Comparison of ENCODE assay signal across 38 cellular contexts in genomic region chr5:163352531-163352930, GRCh38.
"Had no signal": no experiment of that assay in that cellular context is flagged by ENCODE, and none has a peak within 500 bp of the region (broad histone marks: within the 10 kb centered on the region; RNA-seq: fewer than 3 reads in every experiment).

No MANE protein-coding gene starts in this region.

- DNase-seq: activated effector memory CD4-positive, alpha-beta T cell treated with anti-CD3 and anti-CD28 coated beads, Interleukin-2, amount 50 U/mL, for 16 hours; activated effector memory CD4-positive, alpha-beta T cell treated with Interleukin-2 at 50 U/mL for 16 hours; activated gamma-delta T cell; activated gamma-delta T cell treated with Interleukin-2 at 50 U/mL for 16 hours; activated naive CD4-positive, alpha-beta T cell; activated naive CD4-positive, alpha-beta T cell treated with anti-CD3 and anti-CD28 coated beads for 36 hours; activated naive CD4-positive, alpha-beta T cell treated with anti-CD3 and anti-CD28 coated beads, Interleukin-2, amount 10 ng/mL, durations not matched to agents 7 days and 5 days; activated naive CD4-positive, alpha-beta T cell treated with anti-CD3 and anti-CD28 coated beads, Interleukin-2, amount 50 U/mL, for 16 hours; activated naive CD4-positive, alpha-beta T cell treated with Interleukin-2 at 50 U/mL for 16 hours; activated naive CD8-positive, alpha-beta T cell treated with anti-CD3 and anti-CD28 coated beads for 36 hours; activated naive CD8-positive, alpha-beta T cell treated with anti-CD3 and anti-CD28 coated beads, Interleukin-2, amount 10 ng/mL, durations not matched to agents 7 days and 5 days; activated naive CD8-positive, alpha-beta T cell treated with anti-CD3 and anti-CD28 coated beads, Interleukin-2, amount 50 U/mL, for 24 hours; activated T-cell treated with anti-CD3 and anti-CD28 coated beads, Interleukin-2, amount 50 U/mL, for 4 hours; activated T-cell treated with anti-CD3 and anti-CD28 coated beads, Interleukin-2, amount 50 U/mL, for 48 hours; activated T-cell treated with anti-CD3 and anti-CD28 coated beads, Interleukin-2, amount 50 U/mL, for 72 hours; adrenal gland; amniotic stem cell; amygdala; anterior cingulate cortex; aorta; body of pancreas; brain microvascular endothelial cell; central memory CD4-positive, alpha-beta T cell; cerebellar nuclear complex; colonic mucosa had no signal

- H3K4me1 ChIP-seq: adrenal gland, ascending aorta, body of pancreas, breast epithelium, colonic mucosa had no signal

- H3K27ac Mint-ChIP-seq: activated naive CD4-positive, alpha-beta T cell treated with anti-CD3 and anti-CD28 coated beads for 36 hours; activated naive CD4-positive, alpha-beta T cell treated with anti-CD3 and anti-CD28 coated beads, Interleukin-2, amount 10 ng/mL, durations not matched to agents 7 days and 5 days; activated naive CD4-positive, alpha-beta T cell treated with anti-CD3 and anti-CD28 coated beads, Interleukin-2, amount 50 U/mL, for 24 hours; activated naive CD4-positive, alpha-beta T cell treated with anti-CD3 and anti-CD28 coated beads, Interleukin-2, amount 50 U/mL, for 72 hours; activated naive CD8-positive, alpha-beta T cell; activated naive CD8-positive, alpha-beta T cell treated with anti-CD3 and anti-CD28 coated beads for 36 hours; activated naive CD8-positive, alpha-beta T cell treated with anti-CD3 and anti-CD28 coated beads, Interleukin-2, amount 10 ng/mL, durations not matched to agents 7 days and 5 days; activated naive CD8-positive, alpha-beta T cell treated with anti-CD3 and anti-CD28 coated beads, Interleukin-2, amount 50 U/mL, for 24 hours; activated T-cell treated with anti-CD3 and anti-CD28 coated beads, Interleukin-2, amount 50 U/mL, for 72 hours; activated T-helper 1 cell treated with anti-CD3 and anti-CD28 coated beads, Interleukin-12 subunit alpha, Interleukin-12 subunit beta, Interleukin-2, Interleukin-4 antibody, amounts not matched to agents 30 ng/mL and 10 ng/mL and 1 ng/mL, durations not matched to agents 14 hours and 24 hours and 36 hours; activated T-helper 17 cell treated with anti-CD3 and anti-CD28 coated beads, Interleukin-2, amount 50 U/mL, for 72 hours; brain had no signal

- H3K4me1 Mint-ChIP-seq: activated naive CD4-positive, alpha-beta T cell treated with anti-CD3 and anti-CD28 coated beads, Interleukin-2, amount 10 ng/mL, durations not matched to agents 7 days and 5 days; activated naive CD4-positive, alpha-beta T cell treated with anti-CD3 and anti-CD28 coated beads, Interleukin-2, amount 50 U/mL, for 24 hours; activated naive CD8-positive, alpha-beta T cell treated with anti-CD3 and anti-CD28 coated beads for 36 hours; activated naive CD8-positive, alpha-beta T cell treated with anti-CD3 and anti-CD28 coated beads, Interleukin-2, amount 10 ng/mL, durations not matched to agents 7 days and 5 days; activated naive CD8-positive, alpha-beta T cell treated with anti-CD3 and anti-CD28 coated beads, Interleukin-2, amount 50 U/mL, for 24 hours; activated T-helper 17 cell treated with anti-CD3 and anti-CD28 coated beads, Interleukin-2, amount 50 U/mL, for 72 hours; central memory CD8-positive, alpha-beta T cell had no signal

- FAIRE-seq: astrocyte, bronchial epithelial cell, colon had no signal

- H3K36me3 Mint-ChIP-seq: activated naive CD4-positive, alpha-beta T cell treated with anti-CD3 and anti-CD28 coated beads, Interleukin-2, amount 10 ng/mL, durations not matched to agents 7 days and 5 days; activated naive CD4-positive, alpha-beta T cell treated with anti-CD3 and anti-CD28 coated beads, Interleukin-2, amount 50 U/mL, for 24 hours; activated naive CD4-positive, alpha-beta T cell treated with anti-CD3 and anti-CD28 coated beads, Interleukin-2, amount 50 U/mL, for 72 hours; activated naive CD8-positive, alpha-beta T cell; activated naive CD8-positive, alpha-beta T cell treated with anti-CD3 and anti-CD28 coated beads for 36 hours; activated naive CD8-positive, alpha-beta T cell treated with anti-CD3 and anti-CD28 coated beads, Interleukin-2, amount 10 ng/mL, durations not matched to agents 7 days and 5 days; brain had no signal

- H3K27me3 ChIP-seq: adrenal gland, ascending aorta, body of pancreas, brain microvascular endothelial cell, breast epithelium, cardiac muscle cell, colonic mucosa had no signal

- H3K9me3 ChIP-seq: adrenal gland, ascending aorta, body of pancreas, breast epithelium, colonic mucosa had no signal

- H3K36me3 ChIP-seq: adrenal gland, ascending aorta, brain microvascular endothelial cell, breast epithelium, cardiac muscle cell, colonic mucosa had no signal

- H3K4me3 ChIP-seq: adrenal gland, ascending aorta, body of pancreas, breast epithelium, cardiac muscle cell, colonic mucosa had no signal

- H3K27ac ChIP-seq: adrenal gland, ascending aorta, body of pancreas, brain microvascular endothelial cell, breast epithelium, cardiac muscle cell, colonic mucosa had no signal

- H3K4me3 Mint-ChIP-seq: activated naive CD4-positive, alpha-beta T cell treated with anti-CD3 and anti-CD28 coated beads for 36 hours; activated naive CD4-positive, alpha-beta T cell treated with anti-CD3 and anti-CD28 coated beads, Interleukin-2, amount 10 ng/mL, durations not matched to agents 7 days and 5 days; activated naive CD4-positive, alpha-beta T cell treated with anti-CD3 and anti-CD28 coated beads, Interleukin-2, amount 50 U/mL, for 24 hours; activated naive CD8-positive, alpha-beta T cell; activated naive CD8-positive, alpha-beta T cell treated with anti-CD3 and anti-CD28 coated beads for 36 hours; activated naive CD8-positive, alpha-beta T cell treated with anti-CD3 and anti-CD28 coated beads, Interleukin-2, amount 10 ng/mL, durations not matched to agents 7 days and 5 days; activated naive CD8-positive, alpha-beta T cell treated with anti-CD3 and anti-CD28 coated beads, Interleukin-2, amount 50 U/mL, for 24 hours; activated T-cell treated with anti-CD3 and anti-CD28 coated beads, Interleukin-2, amount 50 U/mL, for 4 hours; activated T-cell treated with anti-CD3 and anti-CD28 coated beads, Interleukin-2, amount 50 U/mL, for 72 hours; activated T-helper 1 cell treated with anti-CD3 and anti-CD28 coated beads, Interleukin-12 subunit alpha, Interleukin-12 subunit beta, Interleukin-2, Interleukin-4 antibody, amounts not matched to agents 30 ng/mL and 10 ng/mL and 1 ng/mL, durations not matched to agents 14 hours and 24 hours and 36 hours; activated T-helper 17 cell treated with anti-CD3 and anti-CD28 coated beads, Interleukin-2, amount 50 U/mL, for 72 hours; brain; central memory CD8-positive, alpha-beta T cell had no signal

- H3K27me3 Mint-ChIP-seq: activated naive CD4-positive, alpha-beta T cell treated with anti-CD3 and anti-CD28 coated beads, Interleukin-2, amount 10 ng/mL, durations not matched to agents 7 days and 5 days; activated naive CD8-positive, alpha-beta T cell treated with anti-CD3 and anti-CD28 coated beads, Interleukin-2, amount 50 U/mL, for 24 hours; brain had no signal

- H3K9me3 Mint-ChIP-seq: activated naive CD4-positive, alpha-beta T cell treated with anti-CD3 and anti-CD28 coated beads for 36 hours; activated naive CD4-positive, alpha-beta T cell treated with anti-CD3 and anti-CD28 coated beads, Interleukin-2, amount 10 ng/mL, durations not matched to agents 7 days and 5 days; activated naive CD4-positive, alpha-beta T cell treated with anti-CD3 and anti-CD28 coated beads, Interleukin-2, amount 50 U/mL, for 24 hours; activated naive CD4-positive, alpha-beta T cell treated with anti-CD3 and anti-CD28 coated beads, Interleukin-2, amount 50 U/mL, for 72 hours; activated naive CD8-positive, alpha-beta T cell treated with anti-CD3 and anti-CD28 coated beads for 36 hours; activated naive CD8-positive, alpha-beta T cell treated with anti-CD3 and anti-CD28 coated beads, Interleukin-2, amount 10 ng/mL, durations not matched to agents 7 days and 5 days; activated naive CD8-positive, alpha-beta T cell treated with anti-CD3 and anti-CD28 coated beads, Interleukin-2, amount 50 U/mL, for 24 hours; activated T-cell treated with anti-CD3 and anti-CD28 coated beads, Interleukin-2, amount 50 U/mL, for 4 hours; activated T-cell treated with anti-CD3 and anti-CD28 coated beads, Interleukin-2, amount 50 U/mL, for 72 hours; activated T-helper 1 cell treated with anti-CD3 and anti-CD28 coated beads, Interleukin-12 subunit alpha, Interleukin-12 subunit beta, Interleukin-2, Interleukin-4 antibody, amounts not matched to agents 30 ng/mL and 10 ng/mL and 1 ng/mL, durations not matched to agents 14 hours and 24 hours and 36 hours; activated T-helper 17 cell treated with anti-CD3 and anti-CD28 coated beads, Interleukin-2, amount 50 U/mL, for 72 hours; central memory CD8-positive, alpha-beta T cell had no signal
